In the genomic region with DNA sequence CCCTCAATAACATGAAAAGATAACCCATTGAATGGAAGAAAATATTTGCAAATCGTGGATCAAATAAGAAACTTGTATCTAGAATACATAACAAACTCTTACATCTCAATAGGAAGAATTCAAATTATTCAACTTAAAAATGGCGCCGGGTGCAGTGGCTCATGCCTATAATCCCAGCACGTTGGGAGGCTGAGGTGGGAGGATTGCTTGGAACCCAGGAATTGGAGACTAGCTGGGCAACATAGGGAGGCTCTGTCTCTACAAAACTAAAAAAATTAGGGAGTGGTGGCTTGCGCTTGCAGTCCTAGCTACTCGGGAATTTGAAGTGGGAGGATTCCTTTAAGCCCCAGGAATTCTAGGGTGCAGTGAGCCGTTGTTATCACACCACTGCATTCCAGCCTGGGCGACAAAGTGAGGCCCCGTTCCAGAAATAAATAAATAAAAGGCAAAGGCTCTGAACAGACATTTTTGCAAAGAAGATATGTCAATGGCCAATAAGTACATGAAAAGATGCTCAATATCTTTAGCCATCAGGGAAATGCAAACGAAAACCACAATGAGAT, we compare ENCODE assay signal across 33 cellular contexts.
"Had no signal": no experiment of that assay in that cellular context is flagged by ENCODE, and none has a peak within 500 bp of the region (broad histone marks: within the 10 kb centered on the region; RNA-seq: fewer than 3 reads in every experiment).

No MANE protein-coding gene starts in this region.

- ATAC-seq: activated CD8-positive, alpha-beta T cell treated with anti-CD3 and anti-CD28 coated beads for 36 hours; activated naive CD4-positive, alpha-beta T cell treated with anti-CD3 and anti-CD28 coated beads, Interleukin-2, amount 50 U/mL, for 72 hours; activated T-cell treated with anti-CD3 and anti-CD28 coated beads, Interleukin-2, amount 50 U/mL, for 4 hours; activated T-cell treated with anti-CD3 and anti-CD28 coated beads, Interleukin-2, amount 50 U/mL, for 72 hours; activated T-helper 17 cell treated with anti-CD3 and anti-CD28 coated beads, Interleukin-2, amount 50 U/mL, for 72 hours; body of pancreas had no signal

- H3K36me3 Mint-ChIP-seq: activated CD4-positive, alpha-beta memory T cell treated with anti-CD3 and anti-CD28 coated beads for 36 hours; activated naive CD4-positive, alpha-beta T cell treated with anti-CD3 and anti-CD28 coated beads, Interleukin-2, amount 50 U/mL, for 72 hours; activated naive CD8-positive, alpha-beta T cell treated with anti-CD3 and anti-CD28 coated beads for 36 hours had no signal

- H3K4me1 Mint-ChIP-seq: activated B cell treated with CpG ODN at 0.5 μM for 24 hours; activated CD4-positive, alpha-beta T cell treated with anti-CD3 and anti-CD28 coated beads, Interleukin-2, amount 10 ng/mL, durations not matched to agents 24 days and 14 days; activated naive CD8-positive, alpha-beta T cell treated with anti-CD3 and anti-CD28 coated beads for 36 hours; activated T-helper 17 cell treated with anti-CD3 and anti-CD28 coated beads, Interleukin-2, amount 50 U/mL, for 72 hours had no signal

- H3K4me3 Mint-ChIP-seq: activated B cell treated with CpG ODN at 0.5 μM for 24 hours; activated CD4-positive, alpha-beta memory T cell treated with anti-CD3 and anti-CD28 coated beads for 36 hours; activated CD4-positive, alpha-beta T cell treated with anti-CD3 and anti-CD28 coated beads, Interleukin-2, amount 10 ng/mL, durations not matched to agents 24 days and 14 days; activated CD8-positive, alpha-beta T cell treated with anti-CD3 and anti-CD28 coated beads for 36 hours; activated naive CD4-positive, alpha-beta T cell treated with anti-CD3 and anti-CD28 coated beads for 36 hours; activated naive CD8-positive, alpha-beta T cell treated with anti-CD3 and anti-CD28 coated beads for 36 hours; activated T-cell treated with anti-CD3 and anti-CD28 coated beads, Interleukin-2, amount 50 U/mL, for 4 hours; activated T-cell treated with anti-CD3 and anti-CD28 coated beads, Interleukin-2, amount 50 U/mL, for 72 hours; activated T-helper 1 cell treated with anti-CD3 and anti-CD28 coated beads, Interleukin-12 subunit alpha, Interleukin-12 subunit beta, Interleukin-2, Interleukin-4 antibody, amounts not matched to agents 30 ng/mL and 10 ng/mL and 1 ng/mL, durations not matched to agents 14 hours and 24 hours and 36 hours; activated T-helper 17 cell treated with anti-CD3 and anti-CD28 coated beads, Interleukin-2, amount 50 U/mL, for 72 hours; T-helper 1 cell treated with Interleukin-12 subunit alpha and Interleukin-12 subunit beta and Interleukin-4 antibody, amounts not matched to agents 30 μg/mL and 1 μg/mL, for 36 hours; T-helper 2 cell treated with Interferon-gamma antibody and Interleukin-4, amounts not matched to agents 5 μg/mL and 100 μg/mL, for 36 hours had no signal

- H3K27ac Mint-ChIP-seq: activated B cell treated with CpG ODN at 0.5 μM for 24 hours; activated CD4-positive, alpha-beta memory T cell treated with anti-CD3 and anti-CD28 coated beads for 36 hours; activated CD4-positive, alpha-beta T cell treated with anti-CD3 and anti-CD28 coated beads, Interleukin-2, amount 10 ng/mL, durations not matched to agents 24 days and 14 days; activated CD8-positive, alpha-beta T cell treated with anti-CD3 and anti-CD28 coated beads for 36 hours; activated naive CD4-positive, alpha-beta T cell treated with anti-CD3 and anti-CD28 coated beads for 36 hours; activated naive CD4-positive, alpha-beta T cell treated with anti-CD3 and anti-CD28 coated beads, Interleukin-2, amount 50 U/mL, for 72 hours; activated naive CD8-positive, alpha-beta T cell treated with anti-CD3 and anti-CD28 coated beads for 36 hours; activated T-cell treated with anti-CD3 and anti-CD28 coated beads, Interleukin-2, amount 50 U/mL, for 72 hours; activated T-helper 1 cell treated with anti-CD3 and anti-CD28 coated beads, Interleukin-12 subunit alpha, Interleukin-12 subunit beta, Interleukin-2, Interleukin-4 antibody, amounts not matched to agents 30 ng/mL and 10 ng/mL and 1 ng/mL, durations not matched to agents 14 hours and 24 hours and 36 hours; activated T-helper 17 cell treated with anti-CD3 and anti-CD28 coated beads, Interleukin-2, amount 50 U/mL, for 72 hours; T-helper 1 cell treated with Interleukin-12 subunit alpha and Interleukin-12 subunit beta and Interleukin-4 antibody, amounts not matched to agents 30 μg/mL and 1 μg/mL, for 36 hours; T-helper 2 cell treated with Interferon-gamma antibody and Interleukin-4, amounts not matched to agents 5 μg/mL and 100 μg/mL, for 36 hours had no signal

- H3K9me3 Mint-ChIP-seq: activated B cell treated with CpG ODN at 0.5 μM for 24 hours; activated CD4-positive, alpha-beta memory T cell treated with anti-CD3 and anti-CD28 coated beads for 36 hours; activated CD4-positive, alpha-beta T cell treated with anti-CD3 and anti-CD28 coated beads, Interleukin-2, amount 10 ng/mL, durations not matched to agents 24 days and 14 days; activated CD8-positive, alpha-beta T cell treated with anti-CD3 and anti-CD28 coated beads for 36 hours; activated naive CD4-positive, alpha-beta T cell treated with anti-CD3 and anti-CD28 coated beads for 36 hours; activated naive CD4-positive, alpha-beta T cell treated with anti-CD3 and anti-CD28 coated beads, Interleukin-2, amount 50 U/mL, for 72 hours; activated naive CD8-positive, alpha-beta T cell treated with anti-CD3 and anti-CD28 coated beads for 36 hours; activated T-cell treated with anti-CD3 and anti-CD28 coated beads, Interleukin-2, amount 50 U/mL, for 4 hours; activated T-cell treated with anti-CD3 and anti-CD28 coated beads, Interleukin-2, amount 50 U/mL, for 72 hours; activated T-helper 1 cell treated with anti-CD3 and anti-CD28 coated beads, Interleukin-12 subunit alpha, Interleukin-12 subunit beta, Interleukin-2, Interleukin-4 antibody, amounts not matched to agents 30 ng/mL and 10 ng/mL and 1 ng/mL, durations not matched to agents 14 hours and 24 hours and 36 hours; activated T-helper 17 cell treated with anti-CD3 and anti-CD28 coated beads, Interleukin-2, amount 50 U/mL, for 72 hours; T-helper 1 cell treated with Interleukin-12 subunit alpha and Interleukin-12 subunit beta and Interleukin-4 antibody, amounts not matched to agents 30 μg/mL and 1 μg/mL, for 36 hours; T-helper 2 cell treated with Interferon-gamma antibody and Interleukin-4, amounts not matched to agents 5 μg/mL and 100 μg/mL, for 36 hours had no signal

- DNase-seq: activated B cell treated with CpG ODN at 0.5 μM for 24 hours; activated CD4-positive, alpha-beta memory T cell treated with anti-CD3 and anti-CD28 coated beads for 36 hours; activated CD4-positive, alpha-beta T cell treated with anti-CD3 and anti-CD28 coated beads for 4 hours; activated CD4-positive, alpha-beta T cell treated with anti-CD3 and anti-CD28 coated beads, Interleukin-2, amount 10 ng/mL, durations not matched to agents 24 days and 14 days; activated CD4-positive, alpha-beta T cell treated with anti-CD3 and anti-CD28 coated beads, Interleukin-2, amount 50 U/mL, for 1 hour; activated CD4-positive, alpha-beta T cell treated with anti-CD3 and anti-CD28 coated beads, Interleukin-2, amount 50 U/mL, for 4 hours; activated CD4-positive, CD25-positive, alpha-beta regulatory T cell treated with anti-CD3 and anti-CD28 coated beads, Interleukin-2, amount 50 U/mL, for 72 hours; activated CD8-positive, alpha-beta memory T cell treated with anti-CD3 and anti-CD28 coated beads, Interleukin-2, amount 50 U/mL, for 4 hours; activated CD8-positive, alpha-beta T cell treated with anti-CD3 and anti-CD28 coated beads for 36 hours; activated effector memory CD4-positive, alpha-beta T cell treated with anti-CD3 and anti-CD28 coated beads, Interleukin-2, amount 50 U/mL, for 16 hours; activated gamma-delta T cell treated with Interleukin-2 at 50 U/mL for 16 hours; activated naive CD4-positive, alpha-beta T cell; activated naive CD4-positive, alpha-beta T cell treated with anti-CD3 and anti-CD28 coated beads for 36 hours; activated naive CD4-positive, alpha-beta T cell treated with anti-CD3 and anti-CD28 coated beads, Interleukin-2, amount 50 U/mL, for 16 hours; activated naive CD8-positive, alpha-beta T cell treated with anti-CD3 and anti-CD28 coated beads for 36 hours; activated T-cell treated with anti-CD3 and anti-CD28 coated beads for 4 hours; activated T-cell treated with anti-CD3 and anti-CD28 coated beads, Interleukin-2, amount 50 U/mL, for 1 hour; activated T-cell treated with anti-CD3 and anti-CD28 coated beads, Interleukin-2, amount 50 U/mL, for 4 hours; activated T-cell treated with anti-CD3 and anti-CD28 coated beads, Interleukin-2, amount 50 U/mL, for 72 hours; adrenal gland; amniotic stem cell; aorta; body of pancreas; brain microvascular endothelial cell; central memory CD4-positive, alpha-beta T cell; T-helper 1 cell; T-helper 2 cell; T-helper 9 cell had no signal
